ENCODE assay signal across 22 cellular contexts in the genomic region with DNA sequence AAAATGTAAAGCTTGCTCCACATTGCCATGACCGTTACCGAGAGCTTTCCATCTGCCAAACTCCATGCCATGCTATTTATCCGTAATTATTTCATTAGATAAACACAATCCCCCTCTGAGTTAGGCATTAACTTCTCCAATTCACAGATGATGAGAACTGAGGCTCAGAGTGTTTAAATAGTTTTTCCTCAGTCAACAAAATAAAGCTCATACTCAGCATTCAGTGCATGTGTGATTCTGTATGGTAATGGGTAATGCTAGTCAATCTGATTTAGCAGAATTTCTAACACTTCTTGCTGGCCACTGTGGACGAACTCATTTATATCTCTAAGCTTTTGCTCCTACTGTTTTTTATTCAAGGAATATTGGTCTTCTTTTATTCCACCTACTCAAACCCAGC. TPM values are rescaled to one million over a fixed set of nuclear protein-coding genes. Genes with fewer than 3 reads are reported as not detected.
A peak's percentile ranks its signal among the peaks of the same experiment; 100 is the strongest.
DNase-seq lines count a peak whose midpoint lies in the region; ATAC-seq, FAIRE-seq and TF ChIP-seq lines count a peak whose summit lies in the region.
"Had no signal": no experiment of that assay in that cellular context is flagged by ENCODE, and none has a peak within 500 bp of the region (broad histone marks: within the 10 kb centered on the region; RNA-seq: fewer than 3 reads in every experiment).

No MANE protein-coding gene starts in this region.

- FAIRE-seq in GM12891 (lab: Jason Lieb, UNC): peak; percentile 74
- FAIRE-seq: GM19239, keratinocyte had no signal

- peaks cover 64% of the 10 kb centered on the region for H3K4me1 Mint-ChIP-seq in activated naive CD4-positive, alpha-beta T cell treated with anti-CD3 and anti-CD28 coated beads for 36 hours (ENCODE audit: low read depth)
- peaks cover 71% of the 10 kb centered on the region for H3K4me1 Mint-ChIP-seq in activated naive CD8-positive, alpha-beta T cell (ENCODE audit: low read depth)

- no peak for ATAC-seq in HG03469 (IDR thresholded peaks at IDR 0.05; ENCODE audit: unreplicated experiment)
- no peak for ATAC-seq in body of pancreas
- ATAC-seq: Panc1 had no signal

- peaks cover 68 to 87% of the 10 kb centered on the region in 2 experiments for H3K4me1 ChIP-seq in neutrophil (ENCODE audit: control insufficient read depth in 1 of 2, insufficient read depth in 1 of 2, low read depth in 1 of 2, low read length in 1 of 2)
- H3K4me1 ChIP-seq in body of pancreas: no peaks in the 10 kb centered on the region

- H3K36me3 ChIP-seq in neutrophil (no peaks in the 10 kb centered on the region), body of pancreas (replicated peaks in 1 of 2; ENCODE audit: insufficient read depth in 1 of 2, low read depth in 2 of 2) (no peaks in the 10 kb centered on the region)
- H3K36me3 ChIP-seq: esophagus squamous epithelium, vagina had no signal

- no peak overlapping the region for H3K4me3 ChIP-seq in neutrophil (ENCODE audit: low read depth in 1 of 2, low read length in 1 of 2)
- no peak overlapping the region for H3K4me3 ChIP-seq in body of pancreas
- H3K4me3 ChIP-seq: esophagus squamous epithelium, vagina had no signal

- H3K27ac ChIP-seq in neutrophil (peak overlapping the region; percentile 66), body of pancreas (no peak overlapping the region)
- H3K27ac ChIP-seq: vagina, VCaP had no signal

- CTCF ChIA-PET in activated naive CD4-positive, alpha-beta T cell treated with anti-CD3 and anti-CD28 coated beads for 36 hours (lab: Charles Lee): interaction anchor here (0.9 kb wide), 1 partner anchor 209 kb away, joined by 3 read pairs; no protein-coding TSS in a partner anchor

- H3K36me3 Mint-ChIP-seq in activated naive CD4-positive, alpha-beta T cell treated with anti-CD3 and anti-CD28 coated beads for 36 hours (ENCODE audit: low read depth): peaks cover 8% of the 10 kb centered on the region
- H3K36me3 Mint-ChIP-seq in activated naive CD8-positive, alpha-beta T cell: peaks cover 13% of the 10 kb centered on the region

- peak overlapping the region; percentile 40 for H3K4me3 Mint-ChIP-seq in activated naive CD4-positive, alpha-beta T cell treated with anti-CD3 and anti-CD28 coated beads for 36 hours
- peak overlapping the region; percentile 33 for H3K4me3 Mint-ChIP-seq in activated naive CD8-positive, alpha-beta T cell

- DNase-seq in activated naive CD4-positive, alpha-beta T cell treated with anti-CD3 and anti-CD28 coated beads for 36 hours: no peak
- no peak for DNase-seq in activated naive CD4-positive, alpha-beta T cell (lab: John Stamatoyannopoulos, UW)
- no peak for DNase-seq in GM12891 (ENCODE audit: insufficient read length, low spot score)
- DNase-seq in NCI-H2227 (lab: John Stamatoyannopoulos, UW; ENCODE audit: unreplicated experiment): no peak
- DNase-seq in body of pancreas: no peak
- DNase-seq: esophagus squamous epithelium, H7, head of caudate nucleus, midbrain, NCI-H1105 treated with DMSO at 0.1 percent for 48 hours, NCI-H2171 treated with DMSO at 0.1 percent for 48 hours, nucleus accumbens had no signal

- peak overlapping the region; percentile 74 for H3K27ac Mint-ChIP-seq in activated naive CD4-positive, alpha-beta T cell treated with anti-CD3 and anti-CD28 coated beads for 36 hours
- H3K27ac Mint-ChIP-seq in activated naive CD8-positive, alpha-beta T cell: peak overlapping the region; percentile 86

- H3K9me3 ChIP-seq in neutrophil: no peaks in the 10 kb centered on the region
- H3K9me3 ChIP-seq in body of pancreas: no peaks in the 10 kb centered on the region
- H3K9me3 ChIP-seq: esophagus squamous epithelium, vagina had no signal

- no peaks in the 10 kb centered on the region for H3K9me3 Mint-ChIP-seq in activated naive CD4-positive, alpha-beta T cell treated with anti-CD3 and anti-CD28 coated beads for 36 hours
- H3K9me3 Mint-ChIP-seq in activated naive CD8-positive, alpha-beta T cell (ENCODE audit: low read depth): no peaks in the 10 kb centered on the region

- 41 to 52% methylated on average over 4 of the region's 4 CpGs for WGBS in body of pancreas, 2 donors

- no peak for TF ChIP-seq POLR2A in GM12891 (IDR thresholded peaks at IDR 0.05; ENCODE audit: low read depth, low read length)
- TF ChIP-seq POLR2A in body of pancreas (IDR thresholded peaks at IDR 0.05): no peak

- H3K27me3 Mint-ChIP-seq in activated naive CD4-positive, alpha-beta T cell treated with anti-CD3 and anti-CD28 coated beads for 36 hours (ENCODE audit: low read depth): no peaks in the 10 kb centered on the region
- H3K27me3 Mint-ChIP-seq in activated naive CD8-positive, alpha-beta T cell: no peaks in the 10 kb centered on the region

- TF ChIP-seq CTCF in neutrophil (IDR thresholded peaks at IDR 0.05): no peak
- TF ChIP-seq CTCF in body of pancreas (IDR thresholded peaks at IDR 0.05): no peak

- intact Hi-C loops in activated naive CD4-positive, alpha-beta T cell treated with anti-CD3 and anti-CD28 coated beads for 36 hours (cut with micrococcal nuclease): no loop called here
- intact Hi-C loops in body of pancreas (cut with DNase I): no loop called here

- H3K27me3 ChIP-seq in neutrophil: no peaks in the 10 kb centered on the region
- no peaks in the 10 kb centered on the region for H3K27me3 ChIP-seq in body of pancreas
- H3K27me3 ChIP-seq: esophagus squamous epithelium, vagina had no signal

TF ChIP-seq in GM12891, 5 proteins besides CTCF, POLR2A, EP300 and RAD21:
- no peak for TF ChIP-seq TAF1 (IDR thresholded peaks at IDR 0.05; ENCODE audit: low read depth, low read length)
- no peak for TF ChIP-seq POLR2AphosphoS5 (IDR thresholded peaks at IDR 0.05; ENCODE audit: low read depth, low read length)
- no peak for TF ChIP-seq SPI1 (IDR thresholded peaks at IDR 0.05; ENCODE audit: low read depth, low read length)
- no peak for TF ChIP-seq PAX5 (IDR thresholded peaks at IDR 0.05; ENCODE audit: insufficient read depth, low read length, severe bottlenecking)
- no peak for TF ChIP-seq POU2F2 (IDR thresholded peaks at IDR 0.05; ENCODE audit: low read depth, low read length)

RNA-seq across cellular contexts. Expression of gene SAMSN1, which starts 17.3 kb away (rescaled TPM):
- total RNA-seq in activated naive CD4-positive, alpha-beta T cell treated with anti-CD3 and anti-CD28 coated beads for 36 hours: 10 to 100 TPM; 41.1 to 43.0 TPM
- polyA plus RNA-seq in GM12891 (2012; ENCODE audit: low read depth, missing spikeins): 61.8 TPM
- 1 to 10 TPM; 1.8 to 4.6 TPM for total RNA-seq in body of pancreas
- total RNA-seq: LHCN-M2 had no signal
- polyA plus RNA-seq: AG04450, keratinocyte had no signal

Comparison
In these comparisons a context has a peak if more than half of its experiments do, and no peak if none do; other contexts are left out.
1. RNA of gene SAMSN1, which starts 17.3 kb away (total RNA-seq): 41.1 to 43.0 TPM in activated naive CD4-positive, alpha-beta T cell treated with anti-CD3 and anti-CD28 coated beads for 36 hours; 1.8 to 4.6 TPM in body of pancreas; every median in the first group is over 4 times any median in the second.